Comparison of ENCODE assay signal across 12 cellular contexts in genomic region chr1:95888877-95889799, GRCh38.
DNase-seq lines count a peak whose midpoint lies in the region; ATAC-seq and TF ChIP-seq lines count a peak whose summit lies in the region.
"Had no signal": no experiment of that assay in that cellular context is flagged by ENCODE, and none has a peak within 500 bp of the region (broad histone marks: within the 10 kb centered on the region; RNA-seq: fewer than 3 reads in every experiment).

No MANE protein-coding gene starts in this region.

- H3F3A ChIP-seq in GM23338 (replicated peaks; ENCODE audit: low read depth): no peaks in the 10 kb centered on the region

- peaks cover 12% of the 10 kb centered on the region for H3K9me3 ChIP-seq in endodermal cell (ENCODE audit: control insufficient read depth, low read length)
- no peaks in the 10 kb centered on the region for H3K9me3 ChIP-seq in thyroid gland
- no peaks in the 10 kb centered on the region for H3K9me3 ChIP-seq in adrenal gland (replicated peaks in 1 of 3)
- H3K9me3 ChIP-seq: gastrocnemius medialis had no signal

- no peaks in the 10 kb centered on the region for H3K36me3 Mint-ChIP-seq in GM23338 (ENCODE audit: low read depth)
- no peaks in the 10 kb centered on the region for H3K36me3 Mint-ChIP-seq in endodermal cell (ENCODE audit: low read depth)
- H3K36me3 Mint-ChIP-seq in nephron progenitor cell (ENCODE audit: low read depth): peaks cover 19% of the 10 kb centered on the region

- WGBS in endodermal cell (ENCODE audit: insufficient coverage in 1 of 2, insufficient read length in 1 of 2), 2 experiments: 47 to 48% methylated on average over 7 to 8 of the region's 8 CpGs
- 19 to 26% methylated on average over 8 of the region's 8 CpGs for WGBS in thyroid gland, 2 donors
- 17 to 24% (median 21%) methylated on average over 8 of the region's 8 CpGs for WGBS in adrenal gland, 4 donors

- no peaks in the 10 kb centered on the region for H3K4me1 ChIP-seq in GM23338 (ENCODE audit: insufficient read depth)
- no peaks in the 10 kb centered on the region for H3K4me1 ChIP-seq in endodermal cell (ENCODE audit: control insufficient read depth, insufficient read depth, low read length)
- no peaks in the 10 kb centered on the region for H3K4me1 ChIP-seq in thyroid gland
- no peaks in the 10 kb centered on the region for H3K4me1 ChIP-seq in adrenal gland (replicated peaks in 1 of 2)
- H3K4me1 ChIP-seq: gastrocnemius medialis had no signal

- intact Hi-C loops in thyroid gland (cut with DNase I): no loop called here
- intact Hi-C loops in adrenal gland (cut with DNase I): no loop called here

- no peak overlapping the region for H3K4me3 Mint-ChIP-seq in GM23338
- peak overlapping the region; percentile 3 for H3K4me3 Mint-ChIP-seq in endodermal cell
- H3K4me3 Mint-ChIP-seq in nephron progenitor cell: peak overlapping the region; percentile 64
- H3K4me3 Mint-ChIP-seq in stimulated activated naive CD8-positive, alpha-beta T cell treated with anti-CD3 and anti-CD28 coated beads, Interleukin-15, amount 100 ng/mL, for 72 hours: no peak overlapping the region
- H3K4me3 Mint-ChIP-seq: activated naive CD8-positive, alpha-beta T cell treated with anti-CD3 and anti-CD28 coated beads, Interleukin-2, amount 50 U/mL, for 24 hours had no signal

- peaks cover 6% of the 10 kb centered on the region; the same call in 2 of the 3 replicates for H3K4me1 Mint-ChIP-seq in GM23338
- H3K4me1 Mint-ChIP-seq in endodermal cell: peaks cover 24% of the 10 kb centered on the region
- peaks cover 21% of the 10 kb centered on the region for H3K4me1 Mint-ChIP-seq in nephron progenitor cell
- no peaks in the 10 kb centered on the region for H3K4me1 Mint-ChIP-seq in stimulated activated naive CD8-positive, alpha-beta T cell treated with anti-CD3 and anti-CD28 coated beads, Interleukin-15, amount 100 ng/mL, for 72 hours
- H3K4me1 Mint-ChIP-seq: activated naive CD8-positive, alpha-beta T cell treated with anti-CD3 and anti-CD28 coated beads, Interleukin-2, amount 50 U/mL, for 24 hours had no signal

- H3K9me3 Mint-ChIP-seq in GM23338 (no peaks in the 10 kb centered on the region), endodermal cell (peaks cover 9% of the 10 kb centered on the region), nephron progenitor cell (peaks cover 22% of the 10 kb centered on the region)
- peaks cover 0 to 5% of the 10 kb centered on the region in 2 donors for H3K9me3 Mint-ChIP-seq in stimulated activated naive CD8-positive, alpha-beta T cell treated with anti-CD3 and anti-CD28 coated beads, Interleukin-15, amount 100 ng/mL, for 72 hours

- H3K27ac Mint-ChIP-seq in GM23338 (no peak overlapping the region), endodermal cell (peak overlapping the region; percentile 78), nephron progenitor cell (peak overlapping the region; percentile 89)
- H3K27ac Mint-ChIP-seq in stimulated activated naive CD8-positive, alpha-beta T cell treated with anti-CD3 and anti-CD28 coated beads, Interleukin-15, amount 100 ng/mL, for 72 hours: peak overlapping the region in 1 of 2 donors; percentile 34
- H3K27ac Mint-ChIP-seq: activated naive CD8-positive, alpha-beta T cell treated with anti-CD3 and anti-CD28 coated beads, Interleukin-2, amount 50 U/mL, for 24 hours had no signal

- H3K4me3 ChIP-seq in GM23338 (no peak overlapping the region), endodermal cell (ENCODE audit: low read length) (peak overlapping the region; percentile 35), thyroid gland (replicated peaks in 1 of 3) (no peak overlapping the region), adrenal gland (peak overlapping the region in 1 of 4 donors; percentile 39)
- H3K4me3 ChIP-seq: gastrocnemius medialis had no signal

- H3K27ac ChIP-seq in GM23338 (ENCODE audit: low read depth) (no peak overlapping the region), endodermal cell (ENCODE audit: low read depth, low read length) (no peak overlapping the region), thyroid gland (no peak overlapping the region), adrenal gland (no peak overlapping the region)
- H3K27ac ChIP-seq: gastrocnemius medialis had no signal

- H3K36me3 ChIP-seq in GM23338 (ENCODE audit: insufficient read depth) (no peaks in the 10 kb centered on the region), endodermal cell (ENCODE audit: control insufficient read depth, insufficient read depth, low read length) (no peaks in the 10 kb centered on the region), thyroid gland (no peaks in the 10 kb centered on the region), adrenal gland (replicated peaks in 1 of 2) (no peaks in the 10 kb centered on the region)
- H3K36me3 ChIP-seq: gastrocnemius medialis had no signal

- peak; percentile 8 for DNase-seq in GM23338 (ENCODE audit: low spot score)
- DNase-seq in NCI-H2227 (lab: John Stamatoyannopoulos, UW; ENCODE audit: unreplicated experiment): peak; percentile 13
- no peak for DNase-seq in endodermal cell
- no peak for DNase-seq in nephron progenitor cell
- no peak for DNase-seq in thyroid gland
- no peak for DNase-seq in adrenal gland
- no peak for DNase-seq in stimulated activated naive CD8-positive, alpha-beta T cell treated with anti-CD3 and anti-CD28 coated beads, Interleukin-15, amount 100 ng/mL, for 72 hours
- DNase-seq: activated naive CD8-positive, alpha-beta T cell treated with anti-CD3 and anti-CD28 coated beads, Interleukin-2, amount 50 U/mL, for 24 hours; activated T-cell treated with anti-CD3 and anti-CD28 coated beads for 4 hours; gastrocnemius medialis; SW 1271 had no signal

- no peak overlapping the region for H3K9ac ChIP-seq in endodermal cell (ENCODE audit: extremely low read depth, low read length, poor library complexity, severe bottlenecking)

- H3K4me2 ChIP-seq in GM23338: no peak overlapping the region

- H3K27me3 Mint-ChIP-seq in GM23338 (ENCODE audit: insufficient read depth, low read depth, poor library complexity): no peaks in the 10 kb centered on the region
- no peaks in the 10 kb centered on the region for H3K27me3 Mint-ChIP-seq in endodermal cell (ENCODE audit: insufficient read depth)
- H3K27me3 Mint-ChIP-seq in nephron progenitor cell (ENCODE audit: low read depth, poor library complexity): no peaks in the 10 kb centered on the region
- H3K27me3 Mint-ChIP-seq in stimulated activated naive CD8-positive, alpha-beta T cell treated with anti-CD3 and anti-CD28 coated beads, Interleukin-15, amount 100 ng/mL, for 72 hours: no peaks in the 10 kb centered on the region
- H3K27me3 Mint-ChIP-seq: activated naive CD8-positive, alpha-beta T cell treated with anti-CD3 and anti-CD28 coated beads, Interleukin-2, amount 50 U/mL, for 24 hours had no signal

- no peaks in the 10 kb centered on the region for H3K9me2 ChIP-seq in GM23338 (ENCODE audit: insufficient read depth)

- TF ChIP-seq CTCF in GM23338 (conservative IDR thresholded peaks at IDR 0.05; ENCODE audit: low read depth in 2 of 2) (no peak), endodermal cell (conservative IDR thresholded peaks at IDR 0.05) (no peak), nephron progenitor cell (IDR thresholded peaks at IDR 0.05) (no peak), thyroid gland (IDR thresholded peaks at IDR 0.05) (no peak), adrenal gland (IDR thresholded peaks at IDR 0.05) (no peak)

- H3K27me3 ChIP-seq in GM23338 (ENCODE audit: insufficient read depth) (no peaks in the 10 kb centered on the region), endodermal cell (ENCODE audit: control insufficient read depth, insufficient read depth, low read length, poor library complexity, severe bottlenecking) (no peaks in the 10 kb centered on the region), thyroid gland (no peaks in the 10 kb centered on the region), adrenal gland (no peaks in the 10 kb centered on the region)
- H3K27me3 ChIP-seq: gastrocnemius medialis had no signal

- H4K20me1 ChIP-seq in GM23338 (replicated peaks; ENCODE audit: insufficient read depth): no peaks in the 10 kb centered on the region

- TF ChIP-seq POLR2A in thyroid gland (IDR thresholded peaks at IDR 0.05) (no peak), adrenal gland (IDR thresholded peaks at IDR 0.05) (no peak)

- no peak overlapping the region for H2AFZ ChIP-seq in GM23338

- 0 out of 3 replicates have a peak, but pooled peaks have one; percentile 31 for ATAC-seq in GM23338
- no peak for ATAC-seq in stimulated activated naive CD8-positive, alpha-beta T cell treated with anti-CD3 and anti-CD28 coated beads, Interleukin-15, amount 100 ng/mL, for 72 hours
- ATAC-seq: activated CD4-positive, CD25-positive, alpha-beta regulatory T cell treated with anti-CD3 and anti-CD28 coated beads, Interleukin-2, amount 50 U/mL, for 24 hours; activated naive CD8-positive, alpha-beta T cell treated with anti-CD3 and anti-CD28 coated beads, Interleukin-2, amount 50 U/mL, for 24 hours; gastrocnemius medialis had no signal

- H3K79me2 ChIP-seq in GM23338 (replicated peaks; ENCODE audit: insufficient read depth): no peaks in the 10 kb centered on the region

TF ChIP-seq in GM23338, 12 proteins besides CTCF, POLR2A, EP300 and RAD21 (continues in another document):
- no peak for TF ChIP-seq ZNF331 (CRISPR knock-in tag; IDR thresholded peaks at IDR 0.05; ENCODE audit: low read depth)
- TF ChIP-seq REST (IDR thresholded peaks at IDR 0.05; ENCODE audit: unreplicated experiment): no peak
- no peak for TF ChIP-seq JUNB (IDR thresholded peaks at IDR 0.05; ENCODE audit: unreplicated experiment)

Comparison
In these comparisons a context has a peak if more than half of its experiments do, and no peak if none do; other contexts are left out.
1. DNase-seq: peak in GM23338 (single experiment) and NCI-H2227 (single experiment); none in endodermal cell (single experiment), nephron progenitor cell (single experiment), thyroid gland (0 of 2), adrenal gland (0 of 7) and stimulated activated naive CD8-positive, alpha-beta T cell treated with anti-CD3 and anti-CD28 coated beads, Interleukin-15, amount 100 ng/mL, for 72 hours (0 of 2).
2. H3K4me3 Mint-ChIP-seq: peak in endodermal cell (single experiment) and nephron progenitor cell (single experiment); none in GM23338 (single experiment) and stimulated activated naive CD8-positive, alpha-beta T cell treated with anti-CD3 and anti-CD28 coated beads, Interleukin-15, amount 100 ng/mL, for 72 hours (0 of 2).